ENCODE assay signal across 18 cellular contexts in the genomic region with DNA sequence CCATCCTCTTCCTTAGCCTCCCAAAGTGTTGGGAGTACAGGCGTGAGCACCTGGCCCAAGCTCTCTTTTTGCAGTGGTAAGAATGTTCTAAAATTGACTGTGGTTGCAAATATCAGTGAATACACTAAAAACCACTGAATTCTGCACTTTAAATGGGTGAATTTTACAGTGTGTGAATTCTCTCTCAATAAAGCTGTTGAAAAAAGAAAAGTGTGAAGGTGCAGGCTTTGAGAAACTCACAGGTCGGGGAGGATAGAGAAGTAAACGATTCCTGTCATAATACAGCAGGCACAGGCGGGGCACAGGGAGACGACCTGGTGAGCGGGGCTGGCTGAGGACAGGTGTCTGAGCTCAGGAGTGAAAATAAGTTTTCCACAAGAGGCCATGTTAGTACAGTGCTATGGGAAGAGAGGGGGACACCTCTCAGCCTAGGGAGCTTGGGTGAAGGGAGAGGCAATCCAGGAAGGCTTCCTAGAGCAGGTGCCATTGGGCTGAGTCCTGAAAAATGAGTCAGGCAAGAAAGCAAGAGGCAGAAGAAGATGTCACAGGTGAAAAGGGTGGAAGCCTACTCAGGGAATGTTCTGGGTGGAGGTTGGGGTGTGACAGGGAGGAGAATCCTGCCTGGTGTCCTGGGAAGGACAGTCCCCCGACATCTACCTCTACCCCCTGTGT. TPM values are rescaled to one million over a fixed set of nuclear protein-coding genes. Genes with fewer than 3 reads are reported as not detected.
A peak's percentile ranks its signal among the peaks of the same experiment; 100 is the strongest.
DNase-seq lines count a peak whose midpoint lies in the region; ATAC-seq and TF ChIP-seq lines count a peak whose summit lies in the region.
"Had no signal": no experiment of that assay in that cellular context is flagged by ENCODE, and none has a peak within 500 bp of the region (broad histone marks: within the 10 kb centered on the region; RNA-seq: fewer than 3 reads in every experiment).

No MANE protein-coding gene starts in this region.

- no peaks in the 10 kb centered on the region for H3K27me3 Mint-ChIP-seq in activated T-cell treated with anti-CD3 and anti-CD28 coated beads, Interleukin-2, amount 50 U/mL, for 72 hours (ENCODE audit: low read depth)

- no peaks in the 10 kb centered on the region for H3K36me3 ChIP-seq in Panc1 (ENCODE audit: control insufficient read depth, insufficient read depth, low read length)
- no peaks in the 10 kb centered on the region for H3K36me3 ChIP-seq in effector memory CD4-positive, alpha-beta T cell (ENCODE audit: control insufficient read depth, insufficient read depth, low read length)
- H3K36me3 ChIP-seq: right atrium auricular region, upper lobe of left lung had no signal

- CTCF ChIA-PET in Panc1 (lab: Charles Lee) = no interaction called here

- H3K4me1 Mint-ChIP-seq in activated T-cell treated with anti-CD3 and anti-CD28 coated beads, Interleukin-2, amount 50 U/mL, for 72 hours (ENCODE audit: low read depth) = peaks cover 48% of the 10 kb centered on the region
- H3K4me1 Mint-ChIP-seq in stimulated activated effector memory CD8-positive, alpha-beta T cell treated with anti-CD3 and anti-CD28 coated beads, Interleukin-12 subunit alpha, Interleukin-12 subunit beta, amount 100 ng/mL, for 72 hours = peaks cover 60% of the 10 kb centered on the region

- DNase-seq in activated T-cell treated with anti-CD3 and anti-CD28 coated beads, Interleukin-2, amount 50 U/mL, for 72 hours = no peak
- no peak for DNase-seq in activated T-cell treated with anti-CD3 and anti-CD28 coated beads for 4 hours
- DNase-seq in Panc1 (ENCODE audit: low read depth, low spot score) = no peak
- no peak for DNase-seq in effector memory CD4-positive, alpha-beta T cell
- no peak for DNase-seq in stimulated activated effector memory CD8-positive, alpha-beta T cell treated with anti-CD3 and anti-CD28 coated beads, Interleukin-12 subunit alpha, Interleukin-12 subunit beta, amount 100 ng/mL, for 72 hours (ENCODE audit: low spot score in 2 of 2)
- DNase-seq in UCSD-AML1 (lab: John Stamatoyannopoulos, UW; ENCODE audit: unreplicated experiment) = no peak
- no peak for DNase-seq in NCI-H446 (lab: John Stamatoyannopoulos, UW)
- DNase-seq in Kasumi-1 (lab: John Stamatoyannopoulos, UW) = no peak
- DNase-seq: amygdala, foreskin fibroblast, GM23248, left ventricle myocardium superior, NCI-H748 treated with DMSO at 0.1 percent for 48 hours had no signal

- H3K4me1 ChIP-seq in Panc1 (ENCODE audit: control insufficient read depth, insufficient read depth, low read length) = peaks cover 28% of the 10 kb centered on the region
- H3K4me1 ChIP-seq in effector memory CD4-positive, alpha-beta T cell (ENCODE audit: control insufficient read depth, insufficient read depth, low read length, poor library complexity, severe bottlenecking) = peaks cover 30% of the 10 kb centered on the region
- H3K4me1 ChIP-seq: right atrium auricular region, upper lobe of left lung had no signal

- intact Hi-C loops in Panc1 (cut with micrococcal nuclease; ENCODE audit: unreplicated experiment) = no loop called here

- H3K9me3 Mint-ChIP-seq in activated T-cell treated with anti-CD3 and anti-CD28 coated beads, Interleukin-2, amount 50 U/mL, for 72 hours = no peaks in the 10 kb centered on the region
- no peaks in the 10 kb centered on the region for H3K9me3 Mint-ChIP-seq in stimulated activated effector memory CD8-positive, alpha-beta T cell treated with anti-CD3 and anti-CD28 coated beads, Interleukin-12 subunit alpha, Interleukin-12 subunit beta, amount 100 ng/mL, for 72 hours

- H3K4me3 Mint-ChIP-seq in activated T-cell treated with anti-CD3 and anti-CD28 coated beads, Interleukin-2, amount 50 U/mL, for 72 hours = peak overlapping the region; percentile 50 to 54
- peak overlapping the region; percentile 63 for H3K4me3 Mint-ChIP-seq in stimulated activated effector memory CD8-positive, alpha-beta T cell treated with anti-CD3 and anti-CD28 coated beads, Interleukin-12 subunit alpha, Interleukin-12 subunit beta, amount 100 ng/mL, for 72 hours

- POLR2A ChIA-PET in Panc1 (lab: Charles Lee) = no interaction called here

- no peak overlapping the region for H3K4me3 ChIP-seq in Panc1 (ENCODE audit: low read depth in 2 of 2, low read length in 2 of 2)
- H3K4me3 ChIP-seq in effector memory CD4-positive, alpha-beta T cell (ENCODE audit: insufficient read depth, low read depth, low read length, poor library complexity, severe bottlenecking) = peak overlapping the region; percentile 44
- H3K4me3 ChIP-seq: GM23248, right atrium auricular region, upper lobe of left lung had no signal

- no peaks in the 10 kb centered on the region for H3K9me3 ChIP-seq in Panc1 (ENCODE audit: control insufficient read depth, insufficient read depth, low read depth, low read length)
- no peaks in the 10 kb centered on the region for H3K9me3 ChIP-seq in effector memory CD4-positive, alpha-beta T cell (ENCODE audit: control insufficient read depth, low read length)
- H3K9me3 ChIP-seq: right atrium auricular region, upper lobe of left lung had no signal

- H3K36me3 Mint-ChIP-seq in activated T-cell treated with anti-CD3 and anti-CD28 coated beads, Interleukin-2, amount 50 U/mL, for 72 hours (ENCODE audit: insufficient read depth in 2 of 2) = no peaks in the 10 kb centered on the region
- peaks cover 9% of the 10 kb centered on the region for H3K36me3 Mint-ChIP-seq in stimulated activated effector memory CD8-positive, alpha-beta T cell treated with anti-CD3 and anti-CD28 coated beads, Interleukin-12 subunit alpha, Interleukin-12 subunit beta, amount 100 ng/mL, for 72 hours

- peak overlapping the region; percentile 55 for H3K27ac Mint-ChIP-seq in activated T-cell treated with anti-CD3 and anti-CD28 coated beads, Interleukin-2, amount 50 U/mL, for 72 hours
- H3K27ac Mint-ChIP-seq in stimulated activated effector memory CD8-positive, alpha-beta T cell treated with anti-CD3 and anti-CD28 coated beads, Interleukin-12 subunit alpha, Interleukin-12 subunit beta, amount 100 ng/mL, for 72 hours = peak overlapping the region; percentile 71

- no peaks in the 10 kb centered on the region for H3K27me3 ChIP-seq in Panc1 (ENCODE audit: control insufficient read depth, insufficient read depth, low read length)
- no peaks in the 10 kb centered on the region for H3K27me3 ChIP-seq in effector memory CD4-positive, alpha-beta T cell (replicated peaks; ENCODE audit: control insufficient read depth, insufficient read depth, low read length, poor library complexity, severe bottlenecking)
- H3K27me3 ChIP-seq: right atrium auricular region, upper lobe of left lung had no signal

- in situ Hi-C loops in Panc1 (cut with HindIII; ENCODE audit: low pct_unique_long_range_greater_than_20kb, low sequenced_read_pairs) = no loop called here

- ATAC-seq in activated T-cell treated with anti-CD3 and anti-CD28 coated beads, Interleukin-2, amount 50 U/mL, for 72 hours (replicated peaks in 1 of 2) = no peak
- ATAC-seq in Panc1 = no peak
- ATAC-seq in stimulated activated effector memory CD8-positive, alpha-beta T cell treated with anti-CD3 and anti-CD28 coated beads, Interleukin-12 subunit alpha, Interleukin-12 subunit beta, amount 100 ng/mL, for 72 hours = no peak
- ATAC-seq: left ventricle myocardium superior had no signal

- H3K27ac ChIP-seq in Panc1 (ENCODE audit: low read length) = peak overlapping the region; percentile 89
- H3K27ac ChIP-seq in effector memory CD4-positive, alpha-beta T cell (ENCODE audit: insufficient read depth, low read length, poor library complexity, severe bottlenecking) = peak overlapping the region; percentile 46
- H3K27ac ChIP-seq: GM23248, right atrium auricular region had no signal

- TF ChIP-seq CTCF in Panc1 (IDR thresholded peaks at IDR 0.05) = no peak

- no TSS peak for BruUV-seq in Panc1 (replicated peaks; lab: Mats Ljungman, UMichigan)

RNA-seq across cellular contexts. Expression of gene LIF, which starts 26.1 kb away (rescaled TPM):
- total RNA-seq in activated T-cell treated with anti-CD3 and anti-CD28 coated beads, Interleukin-2, amount 50 U/mL, for 72 hours = 10 to 100 TPM; 67.9 to 71.3 TPM
- 34.4 TPM for total RNA-seq in Panc1 (2021; ENCODE audit: unreplicated experiment)
- polyA plus RNA-seq in Panc1 (2012; ENCODE audit: insufficient read length) = 40.7 TPM

RNA-seq across cellular contexts. Expression of gene OSM, which starts 46.2 kb away (rescaled TPM):
- total RNA-seq in activated T-cell treated with anti-CD3 and anti-CD28 coated beads, Interleukin-2, amount 50 U/mL, for 72 hours = 10 to 100 TPM; 20.9 to 21.9 TPM
- not detected for total RNA-seq in Panc1 (2021; ENCODE audit: unreplicated experiment)
- not detected for polyA plus RNA-seq in Panc1 (2012; ENCODE audit: insufficient read length)
- total RNA-seq: chondrocyte, GM23248, HT1080, left ventricle myocardium superior had no signal
- polyA plus RNA-seq: AG04450, GM23248 had no signal

Comparison
In these comparisons a context has a peak if more than half of its experiments do, and no peak if none do; other contexts are left out.
1. RNA of gene OSM, which starts 46.2 kb away (total RNA-seq): 20.9 to 21.9 TPM in activated T-cell treated with anti-CD3 and anti-CD28 coated beads, Interleukin-2, amount 50 U/mL, for 72 hours; not detected in Panc1 (single experiment); every median in the first group is over 10 times any median in the second.